In the genomic region with DNA sequence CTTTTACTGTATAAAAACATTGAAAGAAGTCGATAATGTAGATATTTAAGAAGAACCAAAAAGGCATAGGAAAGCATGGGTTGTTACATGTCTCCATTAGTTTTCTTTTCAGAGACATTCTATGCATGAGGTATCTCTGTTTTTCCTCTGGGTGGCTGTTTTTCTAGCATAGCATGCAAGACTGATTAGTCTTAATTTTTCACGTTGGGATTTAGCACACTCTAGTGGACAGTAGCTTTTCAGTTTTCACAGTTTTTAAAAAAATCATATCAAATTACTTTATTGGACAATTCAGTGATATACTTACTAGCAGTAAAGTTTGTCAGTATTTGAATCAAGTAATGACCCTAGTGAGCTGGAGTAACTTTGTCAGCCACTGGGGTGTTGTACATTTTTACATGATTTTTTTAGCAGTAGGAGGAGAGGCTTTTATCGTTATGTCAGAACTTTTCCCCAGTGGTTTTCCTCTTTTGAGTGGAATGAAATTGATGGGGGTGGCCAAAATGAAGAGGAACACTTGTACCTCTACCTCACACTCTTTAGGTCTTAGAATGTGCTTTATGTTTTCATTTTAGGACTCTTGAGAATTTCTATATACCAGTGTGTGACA, we compare ENCODE assay signal across 8 cellular contexts. TPM values are rescaled to one million over a fixed set of nuclear protein-coding genes. Genes with fewer than 3 reads are reported as not detected.
DNase-seq lines count a peak whose midpoint lies in the region; ATAC-seq, FAIRE-seq and TF ChIP-seq lines count a peak whose summit lies in the region.

No MANE protein-coding gene starts in this region.

- H3K27ac Mint-ChIP-seq in endothelial cell (ENCODE audit: unreplicated experiment) = no peak overlapping the region

- ATAC-seq in GM12878 (peak; percentile 76), left colon (peak; percentile 75)

- SMC1A ChIA-PET in GM12878 (lab: Charles Lee; ENCODE audit: uncharacterized antibody, unreplicated experiment) = interaction anchor here (1.0 kb wide), 1 partner anchor 316 kb away, joined by 3 read pairs; no protein-coding TSS in a partner anchor

- H3K4me1 ChIP-seq in GM12878 (ENCODE audit: control insufficient read depth, insufficient read depth, low read length) = no peaks in the 10 kb centered on the region
- no peaks in the 10 kb centered on the region for H3K4me1 ChIP-seq in uterus

- H3K36me3 ChIP-seq in GM12878 (ENCODE audit: control insufficient read depth in 2 of 2, insufficient read depth in 2 of 2, low read length in 1 of 2) (peaks cover 0 to 3% of the 10 kb centered on the region in 2 experiments; a peak in 1 of 4 replicates), uterus (no peaks in the 10 kb centered on the region)

- no peaks in the 10 kb centered on the region for H3K9me3 Mint-ChIP-seq in endothelial cell (ENCODE audit: unreplicated experiment)

- H3K36me3 Mint-ChIP-seq in endothelial cell (ENCODE audit: low read depth, unreplicated experiment) = no peaks in the 10 kb centered on the region

- H3K4me3 ChIP-seq in AG04450 (ENCODE audit: low read depth, low read length) (no peak overlapping the region), GM12878 (no peak overlapping the region), uterus (no peak overlapping the region)

- in situ Hi-C loops in GM12878 (cut with MboI) = no loop called here

- H3K9me3 ChIP-seq in AG04450 (ENCODE audit: control insufficient read depth, insufficient read depth, low read length) = no peaks in the 10 kb centered on the region
- H3K9me3 ChIP-seq in GM12878 (replicated peaks; ENCODE audit: control insufficient read depth, insufficient read depth, low read length) = no peaks in the 10 kb centered on the region
- no peaks in the 10 kb centered on the region for H3K9me3 ChIP-seq in uterus

- peak; percentile 54 for TF ChIP-seq RAD21 in GM12878 (IDR thresholded peaks at IDR 0.05; ENCODE audit: insufficient read depth, low read depth, low read length)

- intact Hi-C loops in GM12878 (cut with micrococcal nuclease; ENCODE audit: unreplicated experiment) (no loop called here), left colon (cut with DNase I, micrococcal nuclease) (no loop called here), uterus (cut with DNase I; ENCODE audit: low total_unique reads) (no loop called here)

- no peak overlapping the region for H3K9ac ChIP-seq in GM12878 (ENCODE audit: control insufficient read depth, insufficient read depth, low read length)

- no peak overlapping the region for H3K4me3 Mint-ChIP-seq in endothelial cell (ENCODE audit: unreplicated experiment)

- peak; percentile 64 for TF ChIP-seq CTCF in AG04450 (IDR thresholded peaks at IDR 0.05; ENCODE audit: low read depth, low read length)
- TF ChIP-seq CTCF in GM12874 (IDR thresholded peaks at IDR 0.05; ENCODE audit: insufficient read depth, low read depth, low read length) = peak; percentile 14; the same call in 1 of the 2 replicates
- TF ChIP-seq CTCF in GM12878 (IDR thresholded peaks at IDR 0.05 in 2 of 3, conservative IDR thresholded peaks at IDR 0.05 in 1 of 3; ENCODE audit: control insufficient read depth in 2 of 3, extremely low read depth in 1 of 3, insufficient read depth in 1 of 3, low read depth in 3 of 3, low read length in 3 of 3) = peak; percentile 23 to 56 (median 56); a peak in 5 of 6 replicates
- peak; percentile 58 to 64 (median 60) for TF ChIP-seq CTCF in uterus (IDR thresholded peaks at IDR 0.05)
- no peak for TF ChIP-seq CTCF in GM20000 (IDR thresholded peaks at IDR 0.05; ENCODE audit: extremely low read depth, missing control alignments)
- TF ChIP-seq CTCF in endothelial cell (IDR thresholded peaks at IDR 0.05; ENCODE audit: unreplicated experiment) = no peak

- peak; percentile 15 for DNase-seq in AG04450 (ENCODE audit: low read depth, low spot score)
- DNase-seq in NCI-H2196 treated with DMSO at 0.1 percent for 48 hours (lab: John Stamatoyannopoulos, UW; ENCODE audit: unreplicated experiment) = peak; percentile 71
- DNase-seq in GM12878 (ENCODE audit: low read depth, low spot score) = no peak
- no peak for DNase-seq in left colon
- DNase-seq in uterus = no peak
- no peak for DNase-seq in GM20000 (ENCODE audit: low spot score)
- no peak for DNase-seq in endothelial cell (ENCODE audit: low spot score)

- no peak overlapping the region for H2AFZ ChIP-seq in GM12878 (ENCODE audit: control insufficient read depth, low read depth, low read length)

- 66% methylated on average over 3 of the region's 3 CpGs for WGBS in GM12878 (ENCODE audit: insufficient coverage, insufficient replicate concordance, low lambda C conversion rate, missing lambda C conversion rate)

- no peaks in the 10 kb centered on the region for H3K27me3 ChIP-seq in AG04450 (ENCODE audit: control insufficient read depth, insufficient read depth, low read length)
- H3K27me3 ChIP-seq in GM12878 (replicated peaks in 1 of 2; ENCODE audit: control insufficient read depth in 2 of 2, insufficient read depth in 2 of 2, low read length in 1 of 2) = no peaks in the 10 kb centered on the region
- H3K27me3 ChIP-seq in uterus = no peaks in the 10 kb centered on the region

- no peaks in the 10 kb centered on the region for H3K79me2 ChIP-seq in GM12878 (ENCODE audit: control insufficient read depth, insufficient read depth, low read length)

- TF ChIP-seq POLR2A in GM12878 (IDR thresholded peaks at IDR 0.05; ENCODE audit: low read depth, low read length) = no peak
- no peak for TF ChIP-seq POLR2A in uterus (IDR thresholded peaks at IDR 0.05)

- peaks cover 5% of the 10 kb centered on the region for H3K4me1 Mint-ChIP-seq in endothelial cell (ENCODE audit: unreplicated experiment)

- H4K20me1 ChIP-seq in GM12878 (ENCODE audit: control insufficient read depth, insufficient read depth) = no peaks in the 10 kb centered on the region

- no peak for TF ChIP-seq EP300 in GM12878 (IDR thresholded peaks at IDR 0.05; ENCODE audit: borderline replicate concordance in 1 of 2, control insufficient read depth in 1 of 2, low read depth in 2 of 2, low read length in 2 of 2)

- H3K4me2 ChIP-seq in GM12878 (ENCODE audit: control insufficient read depth, insufficient read depth) = no peak overlapping the region

- CTCF ChIA-PET in AG04450 (lab: Charles Lee) = interaction anchor here (0.8 to 1.6 kb wide), 4 partner anchors 11 to 231 kb away, joined by 3 to 5 read pairs (median 3); a partner anchor contains a TSS
- CTCF ChIA-PET in GM12878 (lab: Yijun Ruan, JAX) = interaction anchor here (1.0 kb wide), 1 partner anchor 13 kb away, joined by 5 read pairs; no protein-coding TSS in a partner anchor

- POLR2A ChIA-PET in AG04450 (lab: Yijun Ruan, JAX) = no interaction called here
- POLR2A ChIA-PET in GM12878 (lab: Charles Lee) = no interaction called here

- RAD21 ChIA-PET in GM12878 (lab: Charles Lee; ENCODE audit: unreplicated experiment) = no interaction called here

- BruUV-seq in GM12878 (replicated peaks; lab: Mats Ljungman, UMichigan) = no TSS peak

- H3K27me3 Mint-ChIP-seq in endothelial cell (ENCODE audit: unreplicated experiment) = no peaks in the 10 kb centered on the region

- H3K27ac ChIP-seq in AG04450 (ENCODE audit: low read depth, low read length) = no peak overlapping the region
- no peak overlapping the region for H3K27ac ChIP-seq in GM12878 (ENCODE audit: control insufficient read depth, insufficient read depth)
- H3K27ac ChIP-seq in uterus = no peak overlapping the region

- FAIRE-seq in GM12878 (lab: Jason Lieb, UNC) = no peak

TF ChIP-seq in GM12878, 131 proteins besides CTCF, POLR2A, EP300 and RAD21 (continues in another document):
- TF ChIP-seq TCF7 (IDR thresholded peaks at IDR 0.05; ENCODE audit: borderline replicate concordance) (no peak), ZNF207 (IDR thresholded peaks at IDR 0.05; ENCODE audit: borderline replicate concordance) (no peak), TARDBP (IDR thresholded peaks at IDR 0.05; ENCODE audit: borderline replicate concordance) (no peak)
- TF ChIP-seq, protein P1, sequence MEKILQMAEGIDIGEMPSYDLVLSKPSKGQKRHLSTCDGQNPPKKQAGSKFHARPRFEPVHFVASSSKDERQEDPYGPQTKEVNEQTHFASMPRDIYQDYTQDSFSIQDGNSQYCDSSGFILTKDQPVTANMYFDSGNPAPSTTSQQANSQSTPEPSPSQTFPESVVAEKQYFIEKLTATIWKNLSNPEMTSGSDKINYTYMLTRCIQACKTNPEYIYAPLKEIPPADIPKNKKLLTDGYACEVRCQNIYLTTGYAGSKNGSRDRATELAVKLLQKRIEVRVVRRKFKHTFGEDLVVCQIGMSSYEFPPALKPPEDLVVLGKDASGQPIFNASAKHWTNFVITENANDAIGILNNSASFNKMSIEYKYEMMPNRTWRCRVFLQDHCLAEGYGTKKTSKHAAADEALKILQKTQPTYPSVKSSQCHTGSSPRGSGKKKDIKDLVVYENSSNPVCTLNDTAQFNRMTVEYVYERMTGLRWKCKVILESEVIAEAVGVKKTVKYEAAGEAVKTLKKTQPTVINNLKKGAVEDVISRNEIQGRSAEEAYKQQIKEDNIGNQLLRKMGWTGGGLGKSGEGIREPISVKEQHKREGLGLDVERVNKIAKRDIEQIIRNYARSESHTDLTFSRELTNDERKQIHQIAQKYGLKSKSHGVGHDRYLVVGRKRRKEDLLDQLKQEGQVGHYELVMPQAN (conservative IDR thresholded peaks at IDR 0.05) = no peak

RNA-seq across cellular contexts. Expression of a gene that starts 57.2 kb away (rescaled TPM):
- polyA plus RNA-seq in AG04450 (2011; rRNA removed) (28.9 and 39.0 TPM in 2 replicates), GM12878 (2011; rRNA removed) (35.7 and 39.2 TPM in 2 replicates), GM12878 (2014; fragmentation: Illumina TruSeq; extraction: Trizol) (34.9 and 37.9 TPM in 2 replicates), GM12878 (2014; fragmentation: Nextera tagmentation; extraction: Ambion mirVana) (10 to 100 TPM; 39.9 to 70.3 TPM), GM12878 (2014; rRNA removed) (18.8 and 25.8 TPM in 2 replicates), GM12878 (2016; fragmentation: Nextera tagmentation; extraction: Ambion mirVana) (10 to 100 TPM; 37.9 to 45.1 TPM)
- polyA minus RNA-seq in AG04450 (2011; rRNA and poly(A)+ RNA removed) = 17.1 and 32.9 TPM in 2 replicates
- 35.9 and 36.4 TPM in 2 replicates for total RNA-seq in GM12878 (2013; cell fraction: nucleolus; rRNA removed)
- total RNA-seq in GM12878 (2014; rRNA removed) (37.6 and 38.9 TPM in 2 replicates), GM12878 (2014; rRNA removed; fragmentation: Illumina TruSeq; extraction: Trizol) (35.9 and 37.5 TPM in 2 replicates), GM12878 (2021) (17.9 and 19.3 TPM in 2 replicates), left colon (10 to 100 TPM; 10.4 to 12.3 TPM), uterus (100 to 1,000 TPM in 1 of 4 donors, 10 to 100 TPM in 3; 14.9 to 103 (median 35.6) TPM), endothelial cell (ENCODE audit: unreplicated experiment) (14.9 TPM)
- polyA plus RNA-seq in GM12878 (2011; ENCODE audit: low read depth) = 7.7 TPM
- polyA plus RNA-seq in GM12878 (2011; cell fraction: cytosol; rRNA removed) = 20.7 and 27.4 TPM in 2 replicates
- polyA plus RNA-seq in GM12878 (2011; cell fraction: nucleus; rRNA removed) = 15.9 and 17.8 TPM in 2 replicates
- 17.0 and 17.7 TPM in 2 replicates for polyA plus RNA-seq in GM12878 (2012)
- polyA minus RNA-seq in GM12878 (2011; rRNA and poly(A)+ RNA removed) = 22.4 and 33.1 TPM in 2 replicates
- polyA minus RNA-seq in GM12878 (2011; cell fraction: cytosol; rRNA and poly(A)+ RNA removed) = 13.5 and 13.9 TPM in 2 replicates
- 19.3 TPM in 2 replicates for polyA minus RNA-seq in GM12878 (2011; cell fraction: nucleus; rRNA and poly(A)+ RNA removed)

Comparison
In these comparisons a context has a peak if more than half of its experiments do, and no peak if none do; other contexts are left out.
1. DNase-seq: peak in AG04450 (single experiment) and NCI-H2196 treated with DMSO at 0.1 percent for 48 hours (single experiment); none in GM12878 (single experiment), left colon (0 of 2), uterus (0 of 2), GM20000 (single experiment) and endothelial cell (single experiment).
2. CTCF ChIP-seq: peak in AG04450 (single experiment), GM12874 (single experiment), GM12878 (3 of 3) and uterus (4 of 4); none in GM20000 (single experiment) and endothelial cell (single experiment).